In genomic region chr10:89203237-89203636, GRCh38 we compare ENCODE assay signal across 22 cellular contexts. TPM values are rescaled to one million over a fixed set of nuclear protein-coding genes. Genes with fewer than 3 reads are reported as not detected.
DNase-seq lines count a peak whose midpoint lies in the region; ATAC-seq and TF ChIP-seq lines count a peak whose summit lies in the region.
"Had no signal": no experiment of that assay in that cellular context is flagged by ENCODE, and none has a peak within 500 bp of the region (broad histone marks: within the 10 kb centered on the region; RNA-seq: fewer than 3 reads in every experiment).

No MANE protein-coding gene starts in this region.

- no peaks in the 10 kb centered on the region for H3K27me3 ChIP-seq in adipocyte (replicated peaks; ENCODE audit: control insufficient read depth, insufficient read depth, low read length)

- no peak overlapping the region for H3K27ac Mint-ChIP-seq in activated CD8-positive, alpha-beta memory T cell treated with anti-CD3 and anti-CD28 coated beads, Interleukin-2, amount 10 ng/mL, durations not matched to agents 7 days and 5 days
- no peak overlapping the region for H3K27ac Mint-ChIP-seq in glutamatergic neuron (ENCODE audit: unreplicated experiment)
- no peak overlapping the region for H3K27ac Mint-ChIP-seq in activated naive CD8-positive, alpha-beta T cell treated with anti-CD3 and anti-CD28 coated beads for 36 hours
- H3K27ac Mint-ChIP-seq: CD4-positive, CD25-positive, alpha-beta regulatory T cell had no signal

- peaks cover 15% of the 10 kb centered on the region for H3K4me1 Mint-ChIP-seq in activated CD8-positive, alpha-beta memory T cell treated with anti-CD3 and anti-CD28 coated beads, Interleukin-2, amount 10 ng/mL, durations not matched to agents 7 days and 5 days
- peaks cover 4% of the 10 kb centered on the region for H3K4me1 Mint-ChIP-seq in glutamatergic neuron (ENCODE audit: low read depth, unreplicated experiment)
- H3K4me1 Mint-ChIP-seq in activated naive CD8-positive, alpha-beta T cell treated with anti-CD3 and anti-CD28 coated beads for 36 hours, result peaks cover 18% of the 10 kb centered on the region

- peak; percentile 37 for DNase-seq in EH (ENCODE audit: low read depth)
- DNase-seq in adipocyte (ENCODE audit: low read depth), result peak; percentile 47
- peak; percentile 48 for DNase-seq in fibroblast of gingiva (ENCODE audit: low read depth)
- DNase-seq in activated CD8-positive, alpha-beta memory T cell treated with anti-CD3 and anti-CD28 coated beads, Interleukin-2, amount 10 ng/mL, durations not matched to agents 7 days and 5 days, result no peak
- no peak for DNase-seq in glutamatergic neuron
- DNase-seq in activated naive CD8-positive, alpha-beta T cell treated with anti-CD3 and anti-CD28 coated beads for 36 hours, result no peak
- no peak for DNase-seq in COR-L47 (lab: John Stamatoyannopoulos, UW)
- DNase-seq: CD4-positive, CD25-positive, alpha-beta regulatory T cell; Kasumi-1; NCI-H1092 treated with DMSO at 0.1 percent for 48 hours; NCI-H1436 treated with DMSO at 0.1 percent for 48 hours; NCI-H1930; NCI-H446; NCI-H524 treated with DMSO at 0.1 percent for 48 hours; NCI-H774; SIG-M5 had no signal

- no peak for TF ChIP-seq CTCF in glutamatergic neuron (IDR thresholded peaks at IDR 0.05; ENCODE audit: partially characterized antibody, unreplicated experiment)

- H3K9ac ChIP-seq in adipocyte (ENCODE audit: low read length), result no peak overlapping the region
- H3K9ac ChIP-seq: BLaER1 had no signal

- no peak overlapping the region for H3K4me3 Mint-ChIP-seq in activated CD8-positive, alpha-beta memory T cell treated with anti-CD3 and anti-CD28 coated beads, Interleukin-2, amount 10 ng/mL, durations not matched to agents 7 days and 5 days
- H3K4me3 Mint-ChIP-seq in glutamatergic neuron (ENCODE audit: unreplicated experiment), result no peak overlapping the region
- no peak overlapping the region for H3K4me3 Mint-ChIP-seq in activated naive CD8-positive, alpha-beta T cell treated with anti-CD3 and anti-CD28 coated beads for 36 hours
- H3K4me3 Mint-ChIP-seq: CD4-positive, CD25-positive, alpha-beta regulatory T cell had no signal

- no peak for ATAC-seq in activated CD8-positive, alpha-beta memory T cell treated with anti-CD3 and anti-CD28 coated beads, Interleukin-2, amount 10 ng/mL, durations not matched to agents 7 days and 5 days
- ATAC-seq: HepG2, K562 had no signal

- no peaks in the 10 kb centered on the region for H3K9me3 ChIP-seq in adipocyte (ENCODE audit: control insufficient read depth, low read length)
- H3K9me3 ChIP-seq: BLaER1 had no signal

- CTCF ChIA-PET in activated CD8-positive, alpha-beta memory T cell treated with anti-CD3 and anti-CD28 coated beads, Interleukin-2, amount 10 ng/mL, durations not matched to agents 7 days and 5 days (lab: Charles Lee), result interaction anchor here (0.9 to 1.2 kb wide), 2 partner anchors 171 to 174 kb away, joined by 3 read pairs; no protein-coding TSS in a partner anchor

- no peaks in the 10 kb centered on the region for H3K36me3 ChIP-seq in adipocyte (ENCODE audit: control insufficient read depth, insufficient read depth, low read length, severe bottlenecking)
- H3K36me3 ChIP-seq: BLaER1 had no signal

- no peaks in the 10 kb centered on the region for H3K36me3 Mint-ChIP-seq in activated CD8-positive, alpha-beta memory T cell treated with anti-CD3 and anti-CD28 coated beads, Interleukin-2, amount 10 ng/mL, durations not matched to agents 7 days and 5 days
- no peaks in the 10 kb centered on the region for H3K36me3 Mint-ChIP-seq in glutamatergic neuron (ENCODE audit: unreplicated experiment)
- no peaks in the 10 kb centered on the region for H3K36me3 Mint-ChIP-seq in activated naive CD8-positive, alpha-beta T cell treated with anti-CD3 and anti-CD28 coated beads for 36 hours
- H3K36me3 Mint-ChIP-seq: CD4-positive, CD25-positive, alpha-beta regulatory T cell had no signal

- H3K27me3 Mint-ChIP-seq in activated CD8-positive, alpha-beta memory T cell treated with anti-CD3 and anti-CD28 coated beads, Interleukin-2, amount 10 ng/mL, durations not matched to agents 7 days and 5 days, result peaks cover 7% of the 10 kb centered on the region
- H3K27me3 Mint-ChIP-seq in glutamatergic neuron (ENCODE audit: unreplicated experiment), result peaks cover 8% of the 10 kb centered on the region
- peaks cover 14% of the 10 kb centered on the region for H3K27me3 Mint-ChIP-seq in activated naive CD8-positive, alpha-beta T cell treated with anti-CD3 and anti-CD28 coated beads for 36 hours

- no peaks in the 10 kb centered on the region for H3K9me3 Mint-ChIP-seq in activated CD8-positive, alpha-beta memory T cell treated with anti-CD3 and anti-CD28 coated beads, Interleukin-2, amount 10 ng/mL, durations not matched to agents 7 days and 5 days (ENCODE audit: low read depth)
- H3K9me3 Mint-ChIP-seq in glutamatergic neuron (ENCODE audit: unreplicated experiment), result peaks cover 5% of the 10 kb centered on the region
- H3K9me3 Mint-ChIP-seq in activated naive CD8-positive, alpha-beta T cell treated with anti-CD3 and anti-CD28 coated beads for 36 hours, result no peaks in the 10 kb centered on the region

- H3K4me3 ChIP-seq in adipocyte (ENCODE audit: low read length), result no peak overlapping the region
- H3K4me3 ChIP-seq: BLaER1, K562, SK-N-MC had no signal

- peaks cover 17% of the 10 kb centered on the region for H3K4me1 ChIP-seq in adipocyte (ENCODE audit: control insufficient read depth, insufficient read depth, low read length)

RNA-seq across cellular contexts. Expression of gene CH25H, which starts 3.9 kb away (rescaled TPM):
- not detected for total RNA-seq in activated CD8-positive, alpha-beta memory T cell treated with anti-CD3 and anti-CD28 coated beads, Interleukin-2, amount 10 ng/mL, durations not matched to agents 7 days and 5 days
- 0.25 TPM for total RNA-seq in glutamatergic neuron (ENCODE audit: unreplicated experiment)
- total RNA-seq in activated naive CD8-positive, alpha-beta T cell treated with anti-CD3 and anti-CD28 coated beads for 36 hours, result under 1 TPM; 0.16 to 0.21 TPM
- total RNA-seq: G401, HepG2, HT-29, K562 had no signal

RNA-seq across cellular contexts. Expression of gene LIPA, which starts 48.3 kb away (rescaled TPM):
- total RNA-seq in activated CD8-positive, alpha-beta memory T cell treated with anti-CD3 and anti-CD28 coated beads, Interleukin-2, amount 10 ng/mL, durations not matched to agents 7 days and 5 days, result 10 to 100 TPM; 24.0 to 28.5 TPM
- 22.0 TPM for total RNA-seq in glutamatergic neuron (ENCODE audit: unreplicated experiment)
- 10 to 100 TPM; 20.7 to 22.5 TPM for total RNA-seq in activated naive CD8-positive, alpha-beta T cell treated with anti-CD3 and anti-CD28 coated beads for 36 hours

Comparison
In these comparisons a context has a peak if more than half of its experiments do, and no peak if none do; other contexts are left out.
1. DNase-seq: peak in EH (single experiment), adipocyte (single experiment) and fibroblast of gingiva (single experiment); none in activated CD8-positive, alpha-beta memory T cell treated with anti-CD3 and anti-CD28 coated beads, Interleukin-2, amount 10 ng/mL, durations not matched to agents 7 days and 5 days (single experiment), glutamatergic neuron (single experiment), activated naive CD8-positive, alpha-beta T cell treated with anti-CD3 and anti-CD28 coated beads for 36 hours (single experiment) and COR-L47 (single experiment).